Comparison of ENCODE assay signal across 8 cellular contexts in the genomic region with DNA sequence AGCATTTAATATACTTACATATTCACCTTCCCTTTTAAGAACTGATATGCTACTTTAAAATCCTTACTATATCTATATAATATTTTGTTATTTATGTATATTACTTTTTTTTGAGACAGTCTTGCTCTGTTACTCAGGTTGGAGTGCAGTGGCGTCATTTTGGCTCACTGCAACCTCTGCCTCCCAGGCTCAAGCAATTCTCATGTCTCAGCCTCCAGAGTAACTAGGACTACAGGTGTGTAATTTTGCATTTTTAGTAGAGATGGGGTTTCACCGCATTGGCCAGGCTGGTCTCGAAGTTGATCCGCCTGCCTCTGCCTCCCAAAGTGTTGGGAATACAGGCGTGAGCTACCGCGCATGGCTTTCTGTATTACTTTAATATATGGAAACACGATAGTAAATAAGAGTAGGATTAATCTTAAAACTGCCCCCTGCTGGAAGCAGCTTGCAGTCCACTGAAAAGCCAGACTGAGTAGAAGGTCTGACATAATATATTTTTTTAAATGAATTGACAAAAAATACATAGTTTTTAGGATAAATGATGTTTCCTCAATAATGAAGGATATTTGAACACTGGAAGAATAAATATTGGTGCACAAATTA. TPM values are rescaled to one million over a fixed set of nuclear protein-coding genes. Genes with fewer than 3 reads are reported as not detected.
A peak's percentile ranks its signal among the peaks of the same experiment; 100 is the strongest.
DNase-seq lines count a peak whose midpoint lies in the region; FAIRE-seq and TF ChIP-seq lines count a peak whose summit lies in the region.

No MANE protein-coding gene starts in this region.

- H3K27ac ChIP-seq in endothelial cell of umbilical vein (ENCODE audit: insufficient read depth, low read depth, low read length) = no peak overlapping the region

- peak; percentile 48 to 53 for TF ChIP-seq CTCF in endothelial cell of umbilical vein (IDR thresholded peaks at IDR 0.05; ENCODE audit: extremely low read depth in 1 of 2, insufficient read depth in 1 of 2, low read depth in 1 of 2, low read length in 2 of 2)

- FAIRE-seq in endothelial cell of umbilical vein (lab: Jason Lieb, UNC) = no peak

- dilution Hi-C loops in endothelial cell of umbilical vein (cut with MboI; ENCODE audit: extremely low pct_ligation_motif_present, low sequenced_read_pairs) = no loop called here

- TF ChIP-seq POLR2A in endothelial cell of umbilical vein (IDR thresholded peaks at IDR 0.05; ENCODE audit: low read depth, low read length) = no peak

- H3K9ac ChIP-seq in endothelial cell of umbilical vein (replicated peaks; ENCODE audit: extremely low read depth, insufficient read depth, low read length) = no peak overlapping the region

- no peak overlapping the region for H2AFZ ChIP-seq in endothelial cell of umbilical vein (ENCODE audit: low read depth, low read length)

- CTCF ChIA-PET in endothelial cell of umbilical vein (lab: Charles Lee) = interaction anchor here (0.7 to 4.5 kb wide), 15 partner anchors 9 to 328 kb away, joined by 3 to 70 read pairs (median 7); a partner anchor contains a TSS

- no peak overlapping the region for H3K4me3 ChIP-seq in endothelial cell of umbilical vein (replicated peaks in 1 of 3; ENCODE audit: insufficient read depth in 1 of 3, low read depth in 1 of 3, low read length in 3 of 3)

- DNase-seq in CD1c-positive myeloid dendritic cell (ENCODE audit: extremely low spot score) (peak; percentile 50), HCEC 1CT (peak; percentile 17), endothelial cell of umbilical vein (ENCODE audit: low read depth, low spot score) (peak; percentile 23), GF-D8 (lab: John Stamatoyannopoulos, UW) (no peak), DMS153 treated with DMSO at 0.1 percent for 48 hours (lab: John Stamatoyannopoulos, UW; ENCODE audit: unreplicated experiment) (no peak), 8988T (no peak)
- peak; percentile 24 for DNase-seq in activated CD4-positive, alpha-beta T cell treated with anti-CD3 and anti-CD28 coated beads for 1 hour
- peak; percentile 60 for DNase-seq in stimulated activated CD4-positive, alpha-beta T cell treated with anti-CD3 and anti-CD28 coated beads, Interleukin-4, amount 100 ng/mL, for 24 hours

- POLR2A ChIA-PET in endothelial cell of umbilical vein (lab: Charles Lee) = no interaction called here

- H3K27me3 ChIP-seq in endothelial cell of umbilical vein (ENCODE audit: control insufficient read depth in 2 of 2, insufficient read depth in 2 of 2, low read length in 2 of 2) = no peaks in the 10 kb centered on the region

- no peaks in the 10 kb centered on the region for H3K4me1 ChIP-seq in endothelial cell of umbilical vein (ENCODE audit: control insufficient read depth, extremely low read depth, insufficient read depth, low read length)

- no peaks in the 10 kb centered on the region for H3K79me2 ChIP-seq in endothelial cell of umbilical vein (ENCODE audit: control insufficient read depth, insufficient read depth, low read length)

- no peak overlapping the region for H3K4me2 ChIP-seq in endothelial cell of umbilical vein (ENCODE audit: insufficient read depth, low read length)

- no peaks in the 10 kb centered on the region for H3K9me1 ChIP-seq in endothelial cell of umbilical vein (replicated peaks; ENCODE audit: control insufficient read depth, extremely low read depth, insufficient read depth, low read length)

- H4K20me1 ChIP-seq in endothelial cell of umbilical vein (replicated peaks; ENCODE audit: control insufficient read depth, extremely low read depth, insufficient read depth, low read length) = no peaks in the 10 kb centered on the region

- intact Hi-C loops in endothelial cell of umbilical vein (cut with micrococcal nuclease) = loop anchor here (1.0 to 5.0 kb wide), 3 partner anchors 110 to 328 kb away; a partner anchor contains a TSS

- no peaks in the 10 kb centered on the region for H3K36me3 ChIP-seq in endothelial cell of umbilical vein (ENCODE audit: control insufficient read depth in 2 of 2, extremely low read depth in 1 of 2, insufficient read depth in 2 of 2, low read length in 2 of 2)

- no TSS peak for BruUV-seq in endothelial cell of umbilical vein (replicated peaks; lab: Mats Ljungman, UMichigan)

- no peaks in the 10 kb centered on the region for H3K9me3 ChIP-seq in endothelial cell of umbilical vein (replicated peaks; ENCODE audit: control insufficient read depth, insufficient read depth, low read length)

TF ChIP-seq in endothelial cell of umbilical vein, 7 proteins besides CTCF, POLR2A, EP300 and RAD21:
- TF ChIP-seq POLR2AphosphoS5 (IDR thresholded peaks at IDR 0.05; ENCODE audit: insufficient read depth, low read depth, low read length) = no peak
- no peak for TF ChIP-seq MYC (IDR thresholded peaks at IDR 0.05; ENCODE audit: low read depth, low read length)
- no peak for TF ChIP-seq EZH2 (IDR thresholded peaks at IDR 0.05; ENCODE audit: borderline replicate concordance, low read depth, low read length, severe bottlenecking)
- TF ChIP-seq GATA2 (IDR thresholded peaks at IDR 0.05; ENCODE audit: insufficient read depth, insufficient read length, low read depth, low read length) = no peak
- TF ChIP-seq, protein P1, sequence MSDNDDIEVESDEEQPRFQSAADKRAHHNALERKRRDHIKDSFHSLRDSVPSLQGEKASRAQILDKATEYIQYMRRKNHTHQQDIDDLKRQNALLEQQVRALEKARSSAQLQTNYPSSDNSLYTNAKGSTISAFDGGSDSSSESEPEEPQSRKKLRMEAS (IDR thresholded peaks at IDR 0.05; ENCODE audit: insufficient read depth, insufficient read length) = no peak
TF ChIP-seq in endothelial cell of umbilical vein: peak in this region for 0.

RNA-seq across cellular contexts. Expression of a gene that starts 24.4 kb away (rescaled TPM):
- 2.7 and 5.1 TPM in 2 replicates for total RNA-seq in endothelial cell of umbilical vein
- 0.76 and 0.99 TPM in 2 replicates for polyA plus RNA-seq in endothelial cell of umbilical vein
- 1.1 and 1.4 TPM in 2 replicates for polyA plus RNA-seq in endothelial cell of umbilical vein (2011; cell fraction: cytosol; rRNA removed)
- 1.2 TPM in 2 replicates for polyA plus RNA-seq in endothelial cell of umbilical vein (2011; cell fraction: nucleus; rRNA removed)
- polyA plus RNA-seq in endothelial cell of umbilical vein (2012) = 1.1 and 1.5 TPM in 2 replicates
- 2.7 TPM in 2 replicates for polyA minus RNA-seq in endothelial cell of umbilical vein
- 5.1 TPM for polyA minus RNA-seq in endothelial cell of umbilical vein (2011; cell fraction: cytosol; rRNA and poly(A)+ RNA removed)
- polyA minus RNA-seq in endothelial cell of umbilical vein (2011; cell fraction: nucleus; rRNA and poly(A)+ RNA removed) = 0.58 and 0.77 TPM in 2 replicates

RNA-seq across cellular contexts. Expression of a gene that starts 28.8 kb away (rescaled TPM):
- not detected in 2 replicates for total RNA-seq in endothelial cell of umbilical vein
- polyA plus RNA-seq in endothelial cell of umbilical vein = not detected in 2 replicates
- not detected in 2 replicates for polyA plus RNA-seq in endothelial cell of umbilical vein (2011; cell fraction: cytosol; rRNA removed)
- polyA plus RNA-seq in endothelial cell of umbilical vein (2011; cell fraction: nucleus; rRNA removed) = not detected in 2 replicates
- polyA plus RNA-seq in endothelial cell of umbilical vein (2012) = not detected in 2 replicates
- not detected in 2 replicates for polyA minus RNA-seq in endothelial cell of umbilical vein
- not detected for polyA minus RNA-seq in endothelial cell of umbilical vein (2011; cell fraction: cytosol; rRNA and poly(A)+ RNA removed)
- polyA minus RNA-seq in endothelial cell of umbilical vein (2011; cell fraction: nucleus; rRNA and poly(A)+ RNA removed) = not detected in 2 replicates

Comparison
In these comparisons a context has a peak if more than half of its experiments do, and no peak if none do; other contexts are left out.
1. DNase-seq: peak in CD1c-positive myeloid dendritic cell (single experiment), HCEC 1CT (single experiment), activated CD4-positive, alpha-beta T cell treated with anti-CD3 and anti-CD28 coated beads for 1 hour (single experiment), endothelial cell of umbilical vein (single experiment) and stimulated activated CD4-positive, alpha-beta T cell treated with anti-CD3 and anti-CD28 coated beads, Interleukin-4, amount 100 ng/mL, for 24 hours (single experiment); none in GF-D8 (single experiment), DMS153 treated with DMSO at 0.1 percent for 48 hours (single experiment) and 8988T (single experiment).